20 cellular contexts compared by ENCODE assay signal in the genomic region with DNA sequence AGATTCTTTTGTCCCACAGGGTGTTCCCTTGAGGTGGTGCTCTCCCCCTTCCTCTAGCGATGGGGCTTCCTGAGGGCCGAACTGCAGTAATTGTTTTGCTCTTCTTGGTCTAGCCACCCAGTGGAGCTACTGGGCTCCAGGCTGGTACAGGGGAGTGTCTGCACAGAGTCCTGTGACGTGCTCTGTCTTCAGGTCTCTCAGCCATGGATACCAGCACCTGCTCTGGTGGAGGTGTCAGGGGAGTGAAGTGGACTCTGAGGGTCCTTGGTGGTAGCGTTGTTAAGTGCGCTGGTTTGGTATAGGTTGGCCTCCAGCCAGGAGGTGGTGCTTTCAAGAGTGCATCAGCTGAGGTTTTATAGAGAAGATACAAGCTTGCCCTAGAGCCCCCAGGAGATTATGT. TPM values are rescaled to one million over a fixed set of nuclear protein-coding genes. Genes with fewer than 3 reads are reported as not detected.
DNase-seq lines count a peak whose midpoint lies in the region; TF ChIP-seq lines count a peak whose summit lies in the region.
"Had no signal": no experiment of that assay in that cellular context is flagged by ENCODE, and none has a peak within 500 bp of the region (broad histone marks: within the 10 kb centered on the region; RNA-seq: fewer than 3 reads in every experiment).

No MANE protein-coding gene starts in this region.

- DNase-seq in NCI-H2107 treated with DMSO at 0.1 percent for 48 hours (lab: John Stamatoyannopoulos, UW; ENCODE audit: unreplicated experiment) (peak; percentile 72), NCI-H2107 (lab: John Stamatoyannopoulos, UW) (no peak), NCI-H1092 treated with DMSO at 0.1 percent for 48 hours (lab: John Stamatoyannopoulos, UW) (peak; percentile 63), NCI-H510A treated with DMSO at 0.1 percent for 48 hours (lab: John Stamatoyannopoulos, UW) (peak; percentile 87), islet precursor cell (peak; percentile 19), mesothelial cell of epicardium (ENCODE audit: low spot score in 2 of 2, unreplicated experiment in 2 of 2) (no peak), GF-D8 (lab: John Stamatoyannopoulos, UW) (no peak), AML-193 (lab: John Stamatoyannopoulos, UW) (no peak)
- DNase-seq: activated CD4-positive, alpha-beta T cell treated with anti-CD3 and anti-CD28 coated beads, Interleukin-2, amount 50 U/mL, for 4 hours; activated gamma-delta T cell treated with Interleukin-2 at 50 U/mL for 16 hours; activated T-cell treated with anti-CD3 and anti-CD28 coated beads for 4 hours; amniotic stem cell; C1 segment of cervical spinal cord; H9; kidney glomerular epithelial cell; mesendoderm; NCI-H226; stimulated activated CD4-positive, alpha-beta T cell treated with anti-CD3 and anti-CD28 coated beads, Interleukin-2, amount 100 ng/mL, for 48 hours; uterus had no signal

- H3K36me3 Mint-ChIP-seq in mesothelial cell of epicardium: no peaks in the 10 kb centered on the region

- no peak overlapping the region for H3K4me3 Mint-ChIP-seq in mesothelial cell of epicardium
- H3K4me3 Mint-ChIP-seq: H9, nephron had no signal

- TF ChIP-seq CTCF in mesothelial cell of epicardium (IDR thresholded peaks at IDR 0.05; ENCODE audit: unreplicated experiment): no peak

- no peaks in the 10 kb centered on the region for H3K4me1 Mint-ChIP-seq in mesothelial cell of epicardium
- H3K4me1 Mint-ChIP-seq: nephron had no signal

- H3K9me3 Mint-ChIP-seq in mesothelial cell of epicardium: no peaks in the 10 kb centered on the region

- peaks cover 97% of the 10 kb centered on the region for H3K27me3 Mint-ChIP-seq in mesothelial cell of epicardium (ENCODE audit: low read depth)

- no peak overlapping the region for H3K27ac Mint-ChIP-seq in mesothelial cell of epicardium
- H3K27ac Mint-ChIP-seq: H9, nephron had no signal

RNA-seq across cellular contexts. Expression of gene CEP72, which starts 20.4 kb away (rescaled TPM):
- total RNA-seq in mesothelial cell of epicardium: 20.1 to 21.7 TPM (median 20.3 TPM) in 3 replicates

Comparison
In these comparisons a context has a peak if more than half of its experiments do, and no peak if none do; other contexts are left out.
1. DNase-seq: peak in NCI-H2107 treated with DMSO at 0.1 percent for 48 hours (single experiment), NCI-H1092 treated with DMSO at 0.1 percent for 48 hours (single experiment), NCI-H510A treated with DMSO at 0.1 percent for 48 hours (single experiment) and islet precursor cell (single experiment); none in NCI-H2107 (single experiment), mesothelial cell of epicardium (0 of 2), GF-D8 (single experiment) and AML-193 (0 of 2).